In genomic region chr3:32438596-32439344, GRCh38 we compare ENCODE assay signal across 1 cellular context.
TF ChIP-seq lines count a peak whose summit lies in the region.

No MANE protein-coding gene starts in this region.

TF ChIP-seq in WTC11, 78 proteins besides CTCF, POLR2A, EP300 and RAD21 (continued from another document):
- TF ChIP-seq, protein P1, sequence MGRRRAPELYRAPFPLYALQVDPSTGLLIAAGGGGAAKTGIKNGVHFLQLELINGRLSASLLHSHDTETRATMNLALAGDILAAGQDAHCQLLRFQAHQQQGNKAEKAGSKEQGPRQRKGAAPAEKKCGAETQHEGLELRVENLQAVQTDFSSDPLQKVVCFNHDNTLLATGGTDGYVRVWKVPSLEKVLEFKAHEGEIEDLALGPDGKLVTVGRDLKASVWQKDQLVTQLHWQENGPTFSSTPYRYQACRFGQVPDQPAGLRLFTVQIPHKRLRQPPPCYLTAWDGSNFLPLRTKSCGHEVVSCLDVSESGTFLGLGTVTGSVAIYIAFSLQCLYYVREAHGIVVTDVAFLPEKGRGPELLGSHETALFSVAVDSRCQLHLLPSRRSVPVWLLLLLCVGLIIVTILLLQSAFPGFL (CRISPR knock-in tag; IDR thresholded peaks at IDR 0.05; ENCODE audit: borderline replicate concordance) = no peak
- TF ChIP-seq NFYB (CRISPR knock-in tag; conservative IDR thresholded peaks at IDR 0.05; ENCODE audit: low read depth) (no peak), CBFB (CRISPR knock-in tag; IDR thresholded peaks at IDR 0.05; ENCODE audit: low read depth) (no peak)
- TF ChIP-seq, protein P2, sequence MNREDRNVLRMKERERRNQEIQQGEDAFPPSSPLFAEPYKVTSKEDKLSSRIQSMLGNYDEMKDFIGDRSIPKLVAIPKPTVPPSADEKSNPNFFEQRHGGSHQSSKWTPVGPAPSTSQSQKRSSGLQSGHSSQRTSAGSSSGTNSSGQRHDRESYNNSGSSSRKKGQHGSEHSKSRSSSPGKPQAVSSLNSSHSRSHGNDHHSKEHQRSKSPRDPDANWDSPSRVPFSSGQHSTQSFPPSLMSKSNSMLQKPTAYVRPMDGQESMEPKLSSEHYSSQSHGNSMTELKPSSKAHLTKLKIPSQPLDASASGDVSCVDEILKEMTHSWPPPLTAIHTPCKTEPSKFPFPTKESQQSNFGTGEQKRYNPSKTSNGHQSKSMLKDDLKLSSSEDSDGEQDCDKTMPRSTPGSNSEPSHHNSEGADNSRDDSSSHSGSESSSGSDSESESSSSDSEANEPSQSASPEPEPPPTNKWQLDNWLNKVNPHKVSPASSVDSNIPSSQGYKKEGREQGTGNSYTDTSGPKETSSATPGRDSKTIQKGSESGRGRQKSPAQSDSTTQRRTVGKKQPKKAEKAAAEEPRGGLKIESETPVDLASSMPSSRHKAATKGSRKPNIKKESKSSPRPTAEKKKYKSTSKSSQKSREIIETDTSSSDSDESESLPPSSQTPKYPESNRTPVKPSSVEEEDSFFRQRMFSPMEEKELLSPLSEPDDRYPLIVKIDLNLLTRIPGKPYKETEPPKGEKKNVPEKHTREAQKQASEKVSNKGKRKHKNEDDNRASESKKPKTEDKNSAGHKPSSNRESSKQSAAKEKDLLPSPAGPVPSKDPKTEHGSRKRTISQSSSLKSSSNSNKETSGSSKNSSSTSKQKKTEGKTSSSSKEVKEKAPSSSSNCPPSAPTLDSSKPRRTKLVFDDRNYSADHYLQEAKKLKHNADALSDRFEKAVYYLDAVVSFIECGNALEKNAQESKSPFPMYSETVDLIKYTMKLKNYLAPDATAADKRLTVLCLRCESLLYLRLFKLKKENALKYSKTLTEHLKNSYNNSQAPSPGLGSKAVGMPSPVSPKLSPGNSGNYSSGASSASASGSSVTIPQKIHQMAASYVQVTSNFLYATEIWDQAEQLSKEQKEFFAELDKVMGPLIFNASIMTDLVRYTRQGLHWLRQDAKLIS (CRISPR knock-in tag; IDR thresholded peaks at IDR 0.05; ENCODE audit: borderline replicate concordance) = no peak
